In the genomic region with DNA sequence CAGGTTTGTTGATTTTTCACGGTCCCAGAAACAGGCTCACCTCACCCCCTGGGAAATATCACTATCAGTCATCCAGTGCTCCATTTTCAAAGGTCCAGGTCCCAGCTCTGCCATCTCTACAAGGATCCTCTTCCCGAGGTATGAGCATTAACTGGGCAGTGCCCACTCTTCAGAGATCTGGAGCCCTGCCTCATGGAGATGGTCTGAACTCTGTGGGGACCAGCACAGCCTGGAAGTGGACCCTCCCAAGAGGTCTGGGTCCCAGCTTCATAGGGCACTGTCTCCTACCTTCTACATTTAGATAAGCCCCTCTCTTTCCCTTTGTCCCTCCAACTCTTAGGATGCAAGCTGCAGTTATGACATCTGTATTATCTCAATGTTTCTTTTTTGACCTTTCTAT, we compare ENCODE assay signal across 1 cellular context.
TF ChIP-seq lines count a peak whose summit lies in the region.

No MANE protein-coding gene starts in this region.

TF ChIP-seq in HCT116, 20 proteins besides CTCF, POLR2A, EP300 and RAD21 (continued from another document):
- TF ChIP-seq REST (IDR thresholded peaks at IDR 0.05; ENCODE audit: low read depth) = no peak
- TF ChIP-seq SRF (IDR thresholded peaks at IDR 0.05; ENCODE audit: low read depth) = no peak
- no peak for TF ChIP-seq CEBPB (IDR thresholded peaks at IDR 0.05; ENCODE audit: low read depth)
- no peak for TF ChIP-seq ELF1 (IDR thresholded peaks at IDR 0.05; ENCODE audit: borderline replicate concordance, low read depth)
- TF ChIP-seq CBX3 (IDR thresholded peaks at IDR 0.05; ENCODE audit: low read depth) = no peak
- TF ChIP-seq MAX (IDR thresholded peaks at IDR 0.05) = no peak
- TF ChIP-seq ZNF274 (IDR thresholded peaks at IDR 0.05; ENCODE audit: low read depth, low read length) = no peak
- TF ChIP-seq EZH2phosphoT487 (IDR thresholded peaks at IDR 0.05; ENCODE audit: borderline replicate concordance) = no peak
- TF ChIP-seq SP1 (IDR thresholded peaks at IDR 0.05; ENCODE audit: low read depth) = no peak
- no peak for TF ChIP-seq TCF7L2 (IDR thresholded peaks at IDR 0.05; ENCODE audit: borderline replicate concordance, extremely low read depth, insufficient read depth, insufficient read length)
- TF ChIP-seq POLR2AphosphoS5 (IDR thresholded peaks at IDR 0.05; ENCODE audit: low read depth, low read length) = no peak
- no peak for TF ChIP-seq JUND (IDR thresholded peaks at IDR 0.05)
